In genomic region chr11:17353228-17354021, GRCh38 we compare ENCODE assay signal across 8 cellular contexts. TPM values are rescaled to one million over a fixed set of nuclear protein-coding genes. Genes with fewer than 3 reads are reported as not detected.
DNase-seq lines count a peak whose midpoint lies in the region; ATAC-seq and TF ChIP-seq lines count a peak whose summit lies in the region.

No MANE protein-coding gene starts in this region.

- no peaks in the 10 kb centered on the region for H3K27me3 ChIP-seq in stomach

- intact Hi-C loops in natural killer cell (cut with micrococcal nuclease) = loop anchor here (1.0 to 10.0 kb wide), 3 partner anchors 119 to 151 kb away; partner anchors contain the start of gene PIK3C2A
- intact Hi-C loops in stomach (cut with DNase I; ENCODE audit: low total_unique reads) = no loop called here

- peaks cover 30% of the 10 kb centered on the region for H3K36me3 ChIP-seq in KOPT-K1 (ENCODE audit: insufficient read depth, low read length)
- peaks cover 0 to 4% (median 0%) of the 10 kb centered on the region in 4 donors for H3K36me3 ChIP-seq in stomach

- no peak for TF ChIP-seq CTCF in natural killer cell (IDR thresholded peaks at IDR 0.05)
- no peak for TF ChIP-seq CTCF in stomach (IDR thresholded peaks at IDR 0.05)

- H3K9me3 ChIP-seq in KOPT-K1 (ENCODE audit: insufficient read depth, low read length, poor library complexity, severe bottlenecking) (peaks cover 3% of the 10 kb centered on the region), stomach (no peaks in the 10 kb centered on the region)

- no peaks in the 10 kb centered on the region for H3K9me3 Mint-ChIP-seq in natural killer cell

- peaks cover 12 to 32% (median 28%) of the 10 kb centered on the region in 4 donors for H3K4me1 ChIP-seq in stomach

- ATAC-seq in natural killer cell = peak; percentile 27 to 39 (median 34)

- no peaks in the 10 kb centered on the region for H3K36me3 Mint-ChIP-seq in natural killer cell

- peak; percentile 45 for DNase-seq in NK-92 treated with Interleukin-12 subunit alpha and Interleukin-12 subunit beta, amount 100 ng/mL, for 24 hours (lab: John Stamatoyannopoulos, UW)
- DNase-seq in NK-92 (lab: John Stamatoyannopoulos, UW; ENCODE audit: unreplicated experiment) (no peak), RPMI7951 (ENCODE audit: low read depth) (peak; percentile 73), fibroblast of the conjunctiva (ENCODE audit: low read depth) (peak; percentile 66), natural killer cell (peak; percentile 53), stomach (peak; percentile 73)
- DNase-seq in activated effector memory CD4-positive, alpha-beta T cell treated with anti-CD3 and anti-CD28 coated beads, Interleukin-2, amount 50 U/mL, for 16 hours = peak; percentile 85

- no peak for TF ChIP-seq EP300 in stomach (IDR thresholded peaks at IDR 0.05)

- no peaks in the 10 kb centered on the region for H3K27me3 Mint-ChIP-seq in natural killer cell (ENCODE audit: low read depth in 2 of 2)

- 0% methylated on average over 37 to 60 of the region's 60 CpGs for WGBS in stomach, 5 donors

- peaks cover 36 to 38% of the 10 kb centered on the region in 2 donors for H3K4me1 Mint-ChIP-seq in natural killer cell

- peak overlapping the region; percentile 61 to 72 (median 68) for H3K4me3 ChIP-seq in stomach

- TF ChIP-seq POLR2A in stomach (IDR thresholded peaks at IDR 0.05) = no peak

- peak overlapping the region; percentile 93 for H3K4me3 Mint-ChIP-seq in natural killer cell

- H3K27ac Mint-ChIP-seq in natural killer cell = peak overlapping the region; percentile 88

- H3K27ac ChIP-seq in KOPT-K1 (ENCODE audit: low read depth, low read length, poor library complexity, severe bottlenecking) (peak overlapping the region; percentile 61), stomach (peak overlapping the region; percentile 52 to 91 (median 86))

RNA-seq across cellular contexts. Expression of gene NCR3LG1, which starts 1.8 kb away (rescaled TPM):
- total RNA-seq in RPMI7951 (2014; rRNA removed; shearing (Covaris generic)) = 1.1 TPM in 2 replicates
- 10 to 100 TPM in 1 of 3 donors, 1 to 10 TPM in 2; 6.3 to 10.1 (median 9.7) TPM for total RNA-seq in natural killer cell
- 10 to 100 TPM in 1 of 5 donors, 1 to 10 TPM in 3, under 1 TPM in 1; under 0.01 to 13.6 (median 4.2) TPM for total RNA-seq in stomach
- under 1 TPM in 2 of 3 donors, not detected in 1; 0.25 to 0.37 TPM for polyA plus RNA-seq in stomach

RNA-seq across cellular contexts. Expression of gene KCNJ11, which starts 35.0 kb away (rescaled TPM):
- total RNA-seq in RPMI7951 (2014; rRNA removed; shearing (Covaris generic)) = not detected in 2 replicates
- total RNA-seq in natural killer cell = under 1 TPM in 1 of 3 donors, not detected in 2; 1.00 TPM
- total RNA-seq in stomach = 10 to 100 TPM in 1 of 5 donors, 1 to 10 TPM in 3, not detected in 1; 1.5 to 22.9 (median 4.7) TPM
- polyA plus RNA-seq in stomach = 10 to 100 TPM in 1 of 3 donors, 1 to 10 TPM in 2; 7.2 to 14.2 (median 7.7) TPM
